Comparison of ENCODE assay signal across 1 cellular context in the genomic region with DNA sequence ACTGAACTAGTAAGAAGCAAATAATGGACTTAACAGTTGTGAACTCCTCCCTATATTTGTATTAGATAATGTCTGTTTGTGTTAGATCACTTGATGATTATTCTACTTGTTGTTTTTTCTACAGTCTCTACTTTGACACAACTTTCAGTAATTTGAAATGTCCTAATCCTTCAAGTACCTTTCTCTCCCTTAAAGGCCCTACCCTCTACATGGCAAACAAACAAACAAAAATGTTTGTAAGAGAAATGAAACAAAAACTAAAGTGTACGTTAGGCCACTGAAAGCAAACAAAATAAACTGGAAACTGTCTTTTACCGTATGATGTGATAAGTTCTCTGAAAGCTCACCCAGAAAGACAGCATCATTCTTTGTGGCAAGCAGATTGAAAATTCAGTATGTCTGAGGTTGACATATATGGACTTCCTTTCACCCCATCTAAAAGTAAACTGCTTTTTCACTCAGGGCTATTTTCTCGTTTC.
TF ChIP-seq lines count a peak whose summit lies in the region.

No MANE protein-coding gene starts in this region.

TF ChIP-seq in SK-N-SH treated with all-trans-retinoic acid at 6 μM for 48 hours, 23 proteins besides CTCF, POLR2A, EP300 and RAD21 (continued from another document):
- no peak for TF ChIP-seq TSHZ2 (CRISPR knock-in tag; IDR thresholded peaks at IDR 0.05)
- TF ChIP-seq RARB (CRISPR knock-in tag; IDR thresholded peaks at IDR 0.05): no peak
- no peak for TF ChIP-seq ZFP30 (CRISPR knock-in tag; IDR thresholded peaks at IDR 0.05)
- TF ChIP-seq, protein P1, sequence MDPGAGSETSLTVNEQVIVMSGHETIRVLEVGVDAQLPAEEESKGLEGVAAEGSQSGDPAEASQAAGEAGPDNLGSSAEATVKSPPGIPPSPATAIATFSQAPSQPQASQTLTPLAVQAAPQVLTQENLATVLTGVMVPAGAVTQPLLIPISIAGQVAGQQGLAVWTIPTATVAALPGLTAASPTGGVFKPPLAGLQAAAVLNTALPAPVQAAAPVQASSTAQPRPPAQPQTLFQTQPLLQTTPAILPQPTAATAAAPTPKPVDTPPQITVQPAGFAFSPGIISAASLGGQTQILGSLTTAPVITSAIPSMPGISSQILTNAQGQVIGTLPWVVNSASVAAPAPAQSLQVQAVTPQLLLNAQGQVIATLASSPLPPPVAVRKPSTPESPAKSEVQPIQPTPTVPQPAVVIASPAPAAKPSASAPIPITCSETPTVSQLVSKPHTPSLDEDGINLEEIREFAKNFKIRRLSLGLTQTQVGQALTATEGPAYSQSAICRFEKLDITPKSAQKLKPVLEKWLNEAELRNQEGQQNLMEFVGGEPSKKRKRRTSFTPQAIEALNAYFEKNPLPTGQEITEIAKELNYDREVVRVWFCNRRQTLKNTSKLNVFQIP (CRISPR knock-in tag; IDR thresholded peaks at IDR 0.05; ENCODE audit: borderline replicate concordance, low read depth): no peak
- TF ChIP-seq TOX (CRISPR knock-in tag; IDR thresholded peaks at IDR 0.05; ENCODE audit: borderline replicate concordance): no peak
- TF ChIP-seq ISL1 (CRISPR knock-in tag; IDR thresholded peaks at IDR 0.05): no peak
- TF ChIP-seq SNAI2 (CRISPR knock-in tag; IDR thresholded peaks at IDR 0.05): no peak
